17 cellular contexts compared by ENCODE assay signal in genomic region chr2:9773905-9774239, GRCh38.
A peak's percentile ranks its signal among the peaks of the same experiment; 100 is the strongest.
DNase-seq lines count a peak whose midpoint lies in the region; ATAC-seq, FAIRE-seq and TF ChIP-seq lines count a peak whose summit lies in the region.
"Had no signal": no experiment of that assay in that cellular context is flagged by ENCODE, and none has a peak within 500 bp of the region (broad histone marks: within the 10 kb centered on the region; RNA-seq: fewer than 3 reads in every experiment).

No MANE protein-coding gene starts in this region.

- DNase-seq in RPMI7951 (ENCODE audit: low read depth) (peak; percentile 45), heart left ventricle (peak in 3 of 5 donors; percentile 35 to 70 (median 39)), lower lobe of right lung (no peak), small intestine (peak; percentile 17), SIG-M5 treated with dmso at 0.1 percent for 504 hours (lab: John Stamatoyannopoulos, UW; ENCODE audit: unreplicated experiment) (no peak), posterior vena cava (ENCODE audit: low spot score) (no peak), esophagus muscularis mucosa (ENCODE audit: extremely low spot score) (no peak)
- DNase-seq: DND-41, NCI-H1092 treated with DMSO at 0.1 percent for 48 hours, NCI-H146, NCI-H2029 treated with DMSO at 0.1 percent for 48 hours, NCI-H2171, NCI-H526, PC-3 had no signal

- 52 to 64% (median 61%) methylated on average over 3 of the region's 3 CpGs for WGBS in heart left ventricle, 4 donors
- 13 to 34% (median 21%) methylated on average over 3 of the region's 3 CpGs for WGBS in small intestine, 3 donors
- 58% methylated on average over 3 of the region's 3 CpGs for WGBS in esophagus muscularis mucosa

- ATAC-seq in heart left ventricle, result peak in 3 of 4 donors; percentile 3 to 9 (median 3)
- ATAC-seq in lower lobe of right lung, result no peak
- no peak for ATAC-seq in HG02759 (IDR thresholded peaks at IDR 0.05; ENCODE audit: unreplicated experiment)
- ATAC-seq: PC-3 had no signal

- no peak for TF ChIP-seq EP300 in esophagus muscularis mucosa (IDR thresholded peaks at IDR 0.05)

- intact Hi-C loops in heart left ventricle (cut with DNase I), result loop anchor here in 1 of 10 donors (10.0 kb wide), 1 partner anchor 299 kb away; the partner anchor contains the start of gene IAH1
- intact Hi-C loops in lower lobe of right lung (cut with DNase I), result no loop called here
- intact Hi-C loops in posterior vena cava (cut with DNase I), result no loop called here
- intact Hi-C loops in esophagus muscularis mucosa (cut with DNase I), result no loop called here

- peak overlapping the region in 9 of 12 donors; percentile 11 to 75 (median 52) for H3K27ac ChIP-seq in heart left ventricle
- peak overlapping the region; percentile 18 for H3K27ac ChIP-seq in lower lobe of right lung
- peak overlapping the region in 1 of 2 donors; percentile 7 for H3K27ac ChIP-seq in small intestine (ENCODE audit: low read depth in 1 of 2, low read length in 1 of 2)
- H3K27ac ChIP-seq in esophagus muscularis mucosa (replicated peaks in 1 of 4), result no peak overlapping the region

- H3K4me3 ChIP-seq in heart left ventricle, result no peak overlapping the region
- H3K4me3 ChIP-seq in lower lobe of right lung, result no peak overlapping the region
- H3K4me3 ChIP-seq in small intestine (ENCODE audit: low read depth in 1 of 2, low read length in 2 of 2), result no peak overlapping the region
- no peak overlapping the region for H3K4me3 ChIP-seq in esophagus muscularis mucosa
- H3K4me3 ChIP-seq: HAP-1 had no signal

- no peaks in the 10 kb centered on the region for H3K36me3 ChIP-seq in heart left ventricle
- no peaks in the 10 kb centered on the region for H3K36me3 ChIP-seq in lower lobe of right lung
- no peaks in the 10 kb centered on the region for H3K36me3 ChIP-seq in small intestine (ENCODE audit: control insufficient read depth in 2 of 2, insufficient read depth in 2 of 2, low read length in 2 of 2)
- no peaks in the 10 kb centered on the region for H3K36me3 ChIP-seq in esophagus muscularis mucosa
- H3K36me3 ChIP-seq: HAP-1 had no signal

- H3K27me3 ChIP-seq in heart left ventricle, result no peaks in the 10 kb centered on the region
- H3K27me3 ChIP-seq in lower lobe of right lung (ENCODE audit: low read depth), result no peaks in the 10 kb centered on the region
- no peaks in the 10 kb centered on the region for H3K27me3 ChIP-seq in small intestine (ENCODE audit: control insufficient read depth in 2 of 2, insufficient read depth in 2 of 2, low read length in 2 of 2)
- H3K27me3 ChIP-seq in esophagus muscularis mucosa, result no peaks in the 10 kb centered on the region

- TF ChIP-seq CTCF in heart left ventricle (IDR thresholded peaks at IDR 0.05), result no peak
- TF ChIP-seq CTCF in lower lobe of right lung (IDR thresholded peaks at IDR 0.05), result no peak
- no peak for TF ChIP-seq CTCF in esophagus muscularis mucosa (IDR thresholded peaks at IDR 0.05)

- H3K9me3 ChIP-seq in heart left ventricle, result no peaks in the 10 kb centered on the region
- H3K9me3 ChIP-seq in lower lobe of right lung, result no peaks in the 10 kb centered on the region
- no peaks in the 10 kb centered on the region for H3K9me3 ChIP-seq in small intestine (ENCODE audit: control insufficient read depth, low read depth)
- H3K9me3 ChIP-seq in esophagus muscularis mucosa, result no peaks in the 10 kb centered on the region
- H3K9me3 ChIP-seq: HAP-1 had no signal

- TF ChIP-seq POLR2A in heart left ventricle (IDR thresholded peaks at IDR 0.05) (no peak), esophagus muscularis mucosa (IDR thresholded peaks at IDR 0.05; ENCODE audit: low read depth) (no peak)

- H3K4me1 ChIP-seq in heart left ventricle (peaks cover 0 to 52% (median 25%) of the 10 kb centered on the region in 12 donors), lower lobe of right lung (peaks cover 29% of the 10 kb centered on the region), small intestine (ENCODE audit: control insufficient read depth in 2 of 2, insufficient read depth in 1 of 2, low read depth in 1 of 2, low read length in 1 of 2) (no peaks in the 10 kb centered on the region), esophagus muscularis mucosa (peaks cover 23 to 35% (median 29%) of the 10 kb centered on the region in 4 donors)
- H3K4me1 ChIP-seq: HAP-1 had no signal

- no peak for FAIRE-seq in small intestine (lab: Jason Lieb, UNC)
- FAIRE-seq: G401.6 had no signal

Comparison
In these comparisons a context has a peak if more than half of its experiments do, and no peak if none do; other contexts are left out.
1. DNase-seq: peak in RPMI7951 (single experiment), heart left ventricle (3 of 5) and small intestine (single experiment); none in lower lobe of right lung (single experiment), SIG-M5 treated with dmso at 0.1 percent for 504 hours (single experiment), posterior vena cava (single experiment) and esophagus muscularis mucosa (single experiment).
2. ATAC-seq: peak in heart left ventricle (3 of 4); none in lower lobe of right lung (0 of 2) and HG02759 (single experiment).
3. H3K27ac ChIP-seq: peak in heart left ventricle (9 of 12) and lower lobe of right lung (single experiment); none in esophagus muscularis mucosa (0 of 4).